Comparison of ENCODE assay signal across 16 cellular contexts in genomic region chr17:79020631-79021301, GRCh38. TPM values are rescaled to one million over a fixed set of nuclear protein-coding genes. Genes with fewer than 3 reads are reported as not detected.
DNase-seq lines count a peak whose midpoint lies in the region; ATAC-seq and TF ChIP-seq lines count a peak whose summit lies in the region.
"Had no signal": no experiment of that assay in that cellular context is flagged by ENCODE, and none has a peak within 500 bp of the region (broad histone marks: within the 10 kb centered on the region; RNA-seq: fewer than 3 reads in every experiment).

No MANE protein-coding gene starts in this region.

- H3K27ac ChIP-seq in esophagus squamous epithelium (peak overlapping the region; percentile 50 to 87 (median 80)), tibial nerve (peak overlapping the region; percentile 54 to 86 (median 59))
- H3K27ac ChIP-seq: SK-N-MC had no signal

- H3K36me3 ChIP-seq in esophagus squamous epithelium (no peaks in the 10 kb centered on the region), tibial nerve (no peaks in the 10 kb centered on the region)
- H3K36me3 ChIP-seq: pancreas had no signal

- DNase-seq in RPMI7951 (ENCODE audit: low read depth) (peak; percentile 77), esophagus squamous epithelium (lab: John Stamatoyannopoulos, UW) (no peak), midbrain (lab: John Stamatoyannopoulos, UW) (peak; percentile 20), tibial nerve (ENCODE audit: low spot score in 2 of 2) (no peak), NCI-H2227 (lab: John Stamatoyannopoulos, UW; ENCODE audit: unreplicated experiment) (no peak)
- no peak for DNase-seq in effector CD8-positive, alpha-beta T cell (lab: John Stamatoyannopoulos, UW)
- no peak for DNase-seq in stimulated activated CD4-positive, alpha-beta T cell treated with anti-CD3 and anti-CD28 coated beads, Interleukin-15, amount 100 ng/mL, for 24 hours
- DNase-seq: activated effector memory CD4-positive, alpha-beta T cell treated with anti-CD3 and anti-CD28 coated beads, Interleukin-2, amount 50 U/mL, for 16 hours; caudate nucleus; CD4-positive, alpha-beta memory T cell; GDM1; H9; NCI-H2107 had no signal

- intact Hi-C loops in esophagus squamous epithelium (cut with DNase I): no loop called here

- ATAC-seq in GM19397 (IDR thresholded peaks at IDR 0.05; ENCODE audit: unreplicated experiment): no peak

- no peak for TF ChIP-seq CTCF in esophagus squamous epithelium (IDR thresholded peaks at IDR 0.05)
- no peak for TF ChIP-seq CTCF in tibial nerve (IDR thresholded peaks at IDR 0.05)

- H3K4me3 ChIP-seq in esophagus squamous epithelium: no peak overlapping the region
- H3K4me3 ChIP-seq in tibial nerve: no peak overlapping the region
- H3K4me3 ChIP-seq: pancreas, SK-N-MC had no signal

- H3K4me1 ChIP-seq in esophagus squamous epithelium: peaks cover 17 to 67% (median 37%) of the 10 kb centered on the region in 3 donors
- peaks cover 0 to 56% (median 22%) of the 10 kb centered on the region in 4 donors for H3K4me1 ChIP-seq in tibial nerve

- H3K27me3 ChIP-seq in esophagus squamous epithelium (peaks cover 0 to 41% (median 0%) of the 10 kb centered on the region in 4 donors), tibial nerve (peaks cover 0 to 5% of the 10 kb centered on the region in 2 donors)
- H3K27me3 ChIP-seq: pancreas had no signal

- 18 to 31% methylated on average over 2 of the region's 2 CpGs for WGBS in esophagus squamous epithelium, 2 donors
- 70 to 77% methylated on average over 2 of the region's 2 CpGs for WGBS in tibial nerve, 2 donors

- TF ChIP-seq POLR2A in esophagus squamous epithelium (IDR thresholded peaks at IDR 0.05) (no peak), tibial nerve (IDR thresholded peaks at IDR 0.05) (no peak)

- H3K9me3 ChIP-seq in esophagus squamous epithelium (no peaks in the 10 kb centered on the region), tibial nerve (no peaks in the 10 kb centered on the region)
- H3K9me3 ChIP-seq: pancreas had no signal

- peak in 1 of 2 donors; percentile 5 for TF ChIP-seq EP300 in tibial nerve (IDR thresholded peaks at IDR 0.05)

RNA-seq across cellular contexts. Expression of gene C1QTNF1, which starts 3.2 kb away (rescaled TPM):
- total RNA-seq in RPMI7951 (2014; rRNA removed; shearing (Covaris generic)): 31.8 and 45.7 TPM in 2 replicates
- total RNA-seq in esophagus squamous epithelium: 10 to 100 TPM in 2 of 4 donors, 1 to 10 TPM in 2; 2.7 to 20.4 (median 6.8) TPM
- total RNA-seq in tibial nerve: 100 to 1,000 TPM in 1 of 4 donors, 10 to 100 TPM in 3; 67.1 to 147 (median 90.0) TPM
- total RNA-seq: CD4-positive, alpha-beta memory T cell had no signal

RNA-seq across cellular contexts. Expression of gene CANT1, which starts 11.2 kb away (rescaled TPM):
- total RNA-seq in RPMI7951 (2014; rRNA removed; shearing (Covaris generic)): 39.2 and 43.6 TPM in 2 replicates
- total RNA-seq in esophagus squamous epithelium (10 to 100 TPM; 36.2 to 58.8 (median 38.3) TPM), tibial nerve (10 to 100 TPM; 21.0 to 27.3 (median 25.5) TPM)

RNA-seq across cellular contexts. Expression of gene LGALS3BP, which starts 41.0 kb away (rescaled TPM):
- 524 and 575 TPM in 2 replicates for total RNA-seq in RPMI7951 (2014; rRNA removed; shearing (Covaris generic))
- total RNA-seq in esophagus squamous epithelium: 100 to 1,000 TPM; 172 to 414 (median 262) TPM
- total RNA-seq in tibial nerve: 100 to 1,000 TPM; 191 to 392 (median 296) TPM

RNA-seq across cellular contexts. Expression of gene ENGASE, which starts 53.9 kb away (rescaled TPM):
- total RNA-seq in RPMI7951 (2014; rRNA removed; shearing (Covaris generic)): 3.7 and 4.1 TPM in 2 replicates
- total RNA-seq in esophagus squamous epithelium: 10 to 100 TPM in 2 of 4 donors, 1 to 10 TPM in 2; 6.0 to 32.2 (median 9.5) TPM
- 10 to 100 TPM; 29.9 to 64.8 (median 57.1) TPM for total RNA-seq in tibial nerve

Comparison
In these comparisons a context has a peak if more than half of its experiments do, and no peak if none do; other contexts are left out.
1. DNase-seq: peak in RPMI7951 (single experiment) and midbrain (single experiment); none in esophagus squamous epithelium (single experiment), tibial nerve (0 of 2), effector CD8-positive, alpha-beta T cell (single experiment), NCI-H2227 (single experiment) and stimulated activated CD4-positive, alpha-beta T cell treated with anti-CD3 and anti-CD28 coated beads, Interleukin-15, amount 100 ng/mL, for 24 hours (single experiment).